Comparison of ENCODE assay signal across 20 cellular contexts in the genomic region with DNA sequence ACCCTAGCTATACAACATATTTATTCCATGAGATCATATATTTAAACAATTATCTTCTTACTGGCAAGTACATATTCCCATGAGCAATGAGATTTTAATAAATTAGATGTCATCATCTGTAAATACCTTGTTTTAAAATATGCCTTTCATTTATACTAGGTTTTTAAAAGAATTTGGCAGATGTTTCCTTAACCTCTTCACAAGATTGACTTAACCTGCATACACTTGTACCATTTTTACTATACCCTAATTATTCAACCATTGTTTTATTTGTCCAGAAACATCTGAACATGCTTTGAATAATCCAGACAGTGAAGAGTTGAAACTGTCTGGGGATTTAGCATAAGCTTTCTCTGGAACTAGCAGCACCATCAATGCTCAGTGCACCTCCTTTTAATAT.
"Had no signal": no experiment of that assay in that cellular context is flagged by ENCODE, and none has a peak within 500 bp of the region (broad histone marks: within the 10 kb centered on the region; RNA-seq: fewer than 3 reads in every experiment).

No MANE protein-coding gene starts in this region.

- H3K36me3 Mint-ChIP-seq: activated naive CD4-positive, alpha-beta T cell treated with anti-CD3 and anti-CD28 coated beads, Interleukin-2, amount 50 U/mL, for 72 hours had no signal

- H3K4me1 Mint-ChIP-seq: nephron progenitor cell; stimulated activated naive CD8-positive, alpha-beta T cell treated with anti-CD3 and anti-CD28 coated beads, Interleukin-15, amount 100 ng/mL, for 72 hours had no signal

- ATAC-seq: activated naive CD4-positive, alpha-beta T cell treated with anti-CD3 and anti-CD28 coated beads, Interleukin-2, amount 50 U/mL, for 72 hours; effector memory CD8-positive, alpha-beta T cell; psoas muscle; right cardiac atrium; stimulated activated naive CD8-positive, alpha-beta T cell treated with anti-CD3 and anti-CD28 coated beads, Interleukin-15, amount 100 ng/mL, for 72 hours; upper lobe of right lung had no signal

- H3K9me3 Mint-ChIP-seq: nephron progenitor cell had no signal

- H3K4me3 Mint-ChIP-seq: effector memory CD8-positive, alpha-beta T cell; nephron progenitor cell; stimulated activated naive CD8-positive, alpha-beta T cell treated with anti-CD3 and anti-CD28 coated beads, Interleukin-15, amount 100 ng/mL, for 72 hours had no signal

- DNase-seq: activated CD4-positive, alpha-beta T cell treated with anti-CD3 and anti-CD28 coated beads for 1 hour; activated gamma-delta T cell treated with Interleukin-2 at 50 U/mL for 16 hours; adrenal gland; dermis blood vessel endothelial cell; effector memory CD8-positive, alpha-beta T cell; hypothalamus; kidney; left lung; midbrain; nephron progenitor cell; occipital lobe; psoas muscle; right cardiac atrium; stimulated activated CD4-positive, alpha-beta T cell treated with anti-CD3 and anti-CD28 coated beads, Interleukin-15, amount 100 ng/mL, for 24 hours; stimulated activated CD4-positive, alpha-beta T cell treated with anti-CD3 and anti-CD28 coated beads, Interleukin-2, amount 100 ng/mL, for 48 hours; stimulated activated naive CD8-positive, alpha-beta T cell treated with anti-CD3 and anti-CD28 coated beads, Interleukin-15, amount 100 ng/mL, for 72 hours; upper lobe of right lung; WERI-Rb-1 had no signal

- H3K4me3 ChIP-seq: adrenal gland, left lung, psoas muscle, skin epidermis, upper lobe of right lung had no signal

- H3K27me3 Mint-ChIP-seq: effector memory CD8-positive, alpha-beta T cell; stimulated activated naive CD8-positive, alpha-beta T cell treated with anti-CD3 and anti-CD28 coated beads, Interleukin-15, amount 100 ng/mL, for 72 hours had no signal

- H3K9me3 ChIP-seq: adrenal gland, left lung, psoas muscle, upper lobe of right lung had no signal

- H3K27ac Mint-ChIP-seq: activated naive CD4-positive, alpha-beta T cell treated with anti-CD3 and anti-CD28 coated beads, Interleukin-2, amount 50 U/mL, for 72 hours; effector memory CD8-positive, alpha-beta T cell; nephron progenitor cell; stimulated activated naive CD8-positive, alpha-beta T cell treated with anti-CD3 and anti-CD28 coated beads, Interleukin-15, amount 100 ng/mL, for 72 hours had no signal

- H3K4me1 ChIP-seq: psoas muscle, upper lobe of right lung had no signal

- H3K27ac ChIP-seq: adrenal gland, psoas muscle, upper lobe of right lung, WERI-Rb-1 had no signal

- H3K36me3 ChIP-seq: adrenal gland, left lung, upper lobe of right lung, WERI-Rb-1 had no signal

- H3K27me3 ChIP-seq: adrenal gland, left lung, upper lobe of right lung had no signal

- FAIRE-seq: kidney had no signal
